In genomic region chr22:46387748-46388147, GRCh38 we compare ENCODE assay signal across 34 cellular contexts.
"Had no signal": no experiment of that assay in that cellular context is flagged by ENCODE, and none has a peak within 500 bp of the region (broad histone marks: within the 10 kb centered on the region; RNA-seq: fewer than 3 reads in every experiment).

No MANE protein-coding gene starts in this region.

- H3K27me3 ChIP-seq: adrenal gland, body of pancreas, brain microvascular endothelial cell, breast epithelium, cardiac muscle cell had no signal

- DNase-seq: activated B cell treated with CpG ODN at 0.5 μM for 24 hours; activated CD4-positive, alpha-beta memory T cell treated with anti-CD3 and anti-CD28 coated beads for 36 hours; activated CD4-positive, alpha-beta T cell treated with anti-CD3 and anti-CD28 coated beads for 4 hours; activated CD4-positive, alpha-beta T cell treated with anti-CD3 and anti-CD28 coated beads, Interleukin-2, amount 10 ng/mL, durations not matched to agents 24 days and 14 days; activated CD4-positive, alpha-beta T cell treated with anti-CD3 and anti-CD28 coated beads, Interleukin-2, amount 50 U/mL, for 1 hour; activated CD4-positive, alpha-beta T cell treated with anti-CD3 and anti-CD28 coated beads, Interleukin-2, amount 50 U/mL, for 4 hours; activated CD4-positive, CD25-positive, alpha-beta regulatory T cell treated with anti-CD3 and anti-CD28 coated beads, Interleukin-2, amount 50 U/mL, for 72 hours; activated CD8-positive, alpha-beta memory T cell treated with anti-CD3 and anti-CD28 coated beads, Interleukin-2, amount 50 U/mL, for 4 hours; activated CD8-positive, alpha-beta T cell treated with anti-CD3 and anti-CD28 coated beads for 36 hours; activated effector memory CD4-positive, alpha-beta T cell treated with anti-CD3 and anti-CD28 coated beads, Interleukin-2, amount 50 U/mL, for 16 hours; activated gamma-delta T cell treated with Interleukin-2 at 50 U/mL for 16 hours; activated naive CD4-positive, alpha-beta T cell; activated naive CD4-positive, alpha-beta T cell treated with anti-CD3 and anti-CD28 coated beads for 36 hours; activated naive CD4-positive, alpha-beta T cell treated with anti-CD3 and anti-CD28 coated beads, Interleukin-2, amount 50 U/mL, for 16 hours; activated naive CD8-positive, alpha-beta T cell treated with anti-CD3 and anti-CD28 coated beads for 36 hours; activated T-cell treated with anti-CD3 and anti-CD28 coated beads for 4 hours; activated T-cell treated with anti-CD3 and anti-CD28 coated beads, Interleukin-2, amount 50 U/mL, for 1 hour; activated T-cell treated with anti-CD3 and anti-CD28 coated beads, Interleukin-2, amount 50 U/mL, for 4 hours; activated T-cell treated with anti-CD3 and anti-CD28 coated beads, Interleukin-2, amount 50 U/mL, for 72 hours; adrenal gland; amniotic stem cell; aorta; body of pancreas; brain microvascular endothelial cell; caudate nucleus; cerebellar nuclear complex; T-helper 1 cell; T-helper 2 cell; T-helper 9 cell had no signal

- H3K9me3 ChIP-seq: adrenal gland, body of pancreas, breast epithelium had no signal

- H3K27ac ChIP-seq: adrenal gland, body of pancreas, brain microvascular endothelial cell, breast epithelium, cardiac muscle cell, VCaP had no signal

- FAIRE-seq: astrocyte, TTC549 had no signal

- H3K36me3 ChIP-seq: adrenal gland, brain microvascular endothelial cell, breast epithelium had no signal

- H3K4me3 ChIP-seq: adrenal gland, body of pancreas, breast epithelium, cardiac muscle cell had no signal

- H3K4me1 ChIP-seq: adrenal gland had no signal
